ENCODE assay signal across 8 cellular contexts in genomic region chr6:159038914-159039884, GRCh38. TPM values are rescaled to one million over a fixed set of nuclear protein-coding genes. Genes with fewer than 3 reads are reported as not detected.
DNase-seq lines count a peak whose midpoint lies in the region; ATAC-seq lines count a peak whose summit lies in the region.

No MANE protein-coding gene starts in this region.

- H3K36me3 Mint-ChIP-seq in stimulated activated memory B cell treated with anti-CD40 and anti-IgM and Interleukin-4, amounts not matched to agents 10 μg/mL and 1 μg/mL and 100 μg/mL, for 72 hours, result peaks cover 88% of the 10 kb centered on the region

- DNase-seq in stimulated activated CD4-positive, alpha-beta T cell treated with anti-CD3 and anti-CD28 coated beads, Interleukin-4, amount 100 ng/mL, for 24 hours, result peak; percentile 43
- no peak for DNase-seq in stimulated activated CD4-positive, alpha-beta T cell treated with anti-CD3 and anti-CD28 coated beads, Interleukin-4, amount 100 ng/mL, for 1 hour
- peak; percentile 90 for DNase-seq in OCI-M1 (lab: John Stamatoyannopoulos, UW)
- no peak for DNase-seq in NCI-H524 treated with DMSO at 0.1 percent for 48 hours (lab: John Stamatoyannopoulos, UW)
- no peak for DNase-seq in OCI-M2 (lab: John Stamatoyannopoulos, UW; ENCODE audit: unreplicated experiment)

- no peaks in the 10 kb centered on the region for H3K27me3 Mint-ChIP-seq in stimulated activated memory B cell treated with anti-CD40 and anti-IgM and Interleukin-4, amounts not matched to agents 10 μg/mL and 1 μg/mL and 100 μg/mL, for 72 hours

- peak overlapping the region; percentile 84 for H3K27ac Mint-ChIP-seq in stimulated activated memory B cell treated with anti-CD40 and anti-IgM and Interleukin-4, amounts not matched to agents 10 μg/mL and 1 μg/mL and 100 μg/mL, for 72 hours

- peaks cover 83% of the 10 kb centered on the region for H3K4me1 Mint-ChIP-seq in stimulated activated memory B cell treated with anti-CD40 and anti-IgM and Interleukin-4, amounts not matched to agents 10 μg/mL and 1 μg/mL and 100 μg/mL, for 72 hours

- H3K9me3 Mint-ChIP-seq in stimulated activated memory B cell treated with anti-CD40 and anti-IgM and Interleukin-4, amounts not matched to agents 10 μg/mL and 1 μg/mL and 100 μg/mL, for 72 hours, result no peaks in the 10 kb centered on the region

- ATAC-seq in HG02943 (IDR thresholded peaks at IDR 0.05; ENCODE audit: low read depth, unreplicated experiment) (peak; percentile 78), esophagus mucosa (peak; percentile 87)
- ATAC-seq in stimulated activated memory B cell treated with anti-CD40 and anti-IgM and Interleukin-4, amounts not matched to agents 10 μg/mL and 1 μg/mL and 100 μg/mL, for 72 hours, result peak; percentile 91

- H3K4me3 Mint-ChIP-seq in stimulated activated memory B cell treated with anti-CD40 and anti-IgM and Interleukin-4, amounts not matched to agents 10 μg/mL and 1 μg/mL and 100 μg/mL, for 72 hours, result peak overlapping the region; percentile 94

RNA-seq across cellular contexts. Expression of gene TAGAP, which starts 5.6 kb away (rescaled TPM):
- total RNA-seq in esophagus mucosa, result 0.92 TPM

RNA-seq across cellular contexts. Expression of gene RSPH3, which starts 39.2 kb away (rescaled TPM):
- 13.4 TPM for total RNA-seq in esophagus mucosa

Comparison
In these comparisons a context has a peak if more than half of its experiments do, and no peak if none do; other contexts are left out.
1. DNase-seq: peak in stimulated activated CD4-positive, alpha-beta T cell treated with anti-CD3 and anti-CD28 coated beads, Interleukin-4, amount 100 ng/mL, for 24 hours (single experiment) and OCI-M1 (single experiment); none in stimulated activated CD4-positive, alpha-beta T cell treated with anti-CD3 and anti-CD28 coated beads, Interleukin-4, amount 100 ng/mL, for 1 hour (single experiment), NCI-H524 treated with DMSO at 0.1 percent for 48 hours (single experiment) and OCI-M2 (single experiment).
2. Peak in every context shown above with its lines, with median percentiles within 50 percentile points of each other: ATAC-seq.